9 cellular contexts compared by ENCODE assay signal in the genomic region with DNA sequence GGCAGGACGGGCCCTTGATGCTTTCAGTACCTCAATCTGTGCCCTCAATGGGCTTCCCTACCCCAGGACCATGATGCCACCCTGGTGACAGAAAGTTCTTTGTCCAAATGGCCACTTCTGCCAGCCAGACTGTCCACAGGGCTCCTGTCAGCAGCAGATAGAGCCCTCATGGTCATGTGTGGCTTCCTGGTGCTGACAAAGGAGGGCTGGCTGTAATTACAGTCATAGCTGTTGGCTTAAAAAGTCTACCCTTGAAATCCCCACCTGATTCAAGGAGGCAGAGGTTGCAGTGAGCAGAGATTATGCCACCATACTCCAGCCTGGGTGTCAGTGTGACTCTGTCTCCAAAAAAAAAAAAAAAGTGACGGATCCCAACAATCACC. TPM values are rescaled to one million over a fixed set of nuclear protein-coding genes. Genes with fewer than 3 reads are reported as not detected.
A peak's percentile ranks its signal among the peaks of the same experiment; 100 is the strongest.
DNase-seq lines count a peak whose midpoint lies in the region; ATAC-seq, FAIRE-seq and TF ChIP-seq lines count a peak whose summit lies in the region.
"Had no signal": no experiment of that assay in that cellular context is flagged by ENCODE, and none has a peak within 500 bp of the region (broad histone marks: within the 10 kb centered on the region; RNA-seq: fewer than 3 reads in every experiment).

No MANE protein-coding gene starts in this region.

- FAIRE-seq in GM12891 (lab: Jason Lieb, UNC) (peak; percentile 28), H1 (lab: Jason Lieb, UNC) (no peak)

- POLR2A ChIA-PET in H1 (lab: Charles Lee; ENCODE audit: partially characterized antibody), result interaction anchor here (1.0 to 9.2 kb wide), 4 partner anchors 9 to 37 kb away, joined by 3 to 78 read pairs (median 6); partner anchors contain the start of gene UBB

- H3K27me3 ChIP-seq in H1 (replicated peaks in 1 of 4; ENCODE audit: control insufficient read depth in 3 of 4, extremely low read depth in 1 of 4, insufficient read depth in 3 of 4, low read length in 3 of 4), result no peaks in the 10 kb centered on the region
- no peaks in the 10 kb centered on the region for H3K27me3 ChIP-seq in smooth muscle cell (ENCODE audit: low read depth)
- H3K27me3 ChIP-seq in MG63, result no peaks in the 10 kb centered on the region

- H2AK5ac ChIP-seq in H1 (ENCODE audit: low read depth, low read length), result no peak overlapping the region

- H3K79me1 ChIP-seq in H1 (ENCODE audit: low read depth, low read length), result no peaks in the 10 kb centered on the region

- TF ChIP-seq EP300 in H1 (IDR thresholded peaks at IDR 0.05; ENCODE audit: borderline replicate concordance in 1 of 2, low read depth in 2 of 2, low read length in 2 of 2), result no peak

- no peak overlapping the region for H2AFZ ChIP-seq in H1 (ENCODE audit: low read length)
- no peak overlapping the region for H2AFZ ChIP-seq in smooth muscle cell (ENCODE audit: low read depth)

- no peak overlapping the region for H3K27ac ChIP-seq in H1 (ENCODE audit: low read depth, low read length)
- peak overlapping the region; percentile 99 for H3K27ac ChIP-seq in smooth muscle cell (ENCODE audit: low read depth)

- H4K91ac ChIP-seq in H1 (replicated peaks; ENCODE audit: insufficient read length, low read length), result no peak overlapping the region

- no peak overlapping the region for H4K8ac ChIP-seq in H1 (ENCODE audit: extremely low read depth, insufficient read depth, low read length)

- H3F3A ChIP-seq in smooth muscle cell (ENCODE audit: low read depth), result peaks cover 25% of the 10 kb centered on the region

- H4K5ac ChIP-seq in H1 (ENCODE audit: insufficient read length, low read depth, low read length), result no peak overlapping the region

- ATAC-seq in HG03097 (IDR thresholded peaks at IDR 0.05; ENCODE audit: low FRiP score, unreplicated experiment), result no peak

- CTCF ChIA-PET in H1 (lab: Charles Lee; ENCODE audit: partially characterized antibody), result interaction anchor here (1.1 to 6.2 kb wide), 3 partner anchors 10 to 40 kb away, joined by 5 to 53 read pairs (median 10); no protein-coding TSS in a partner anchor

- TF ChIP-seq RAD21 in H1 (IDR thresholded peaks at IDR 0.05 in 1 of 2, conservative IDR thresholded peaks at IDR 0.05 in 1 of 2; ENCODE audit: low read depth in 2 of 2, low read length in 2 of 2), result no peak

- TF ChIP-seq CTCF in H1 (IDR thresholded peaks at IDR 0.05; ENCODE audit: control extremely low read depth in 1 of 3, insufficient read depth in 1 of 3, low read depth in 1 of 3, low read length in 3 of 3) (no peak), smooth muscle cell (IDR thresholded peaks at IDR 0.05; ENCODE audit: borderline replicate concordance, insufficient read depth, poor library complexity, severe bottlenecking) (no peak)

- peak overlapping the region; percentile 29; the same call in 1 of the 2 replicates for H2BK15ac ChIP-seq in H1 (ENCODE audit: low read length)

- no peaks in the 10 kb centered on the region for H3K23me2 ChIP-seq in H1 (ENCODE audit: low read depth, low read length)

- H3K9me3 ChIP-seq in H1 (ENCODE audit: insufficient read depth in 2 of 2, low read depth in 1 of 2, low read length in 1 of 2), result no peaks in the 10 kb centered on the region
- H3K9me3 ChIP-seq in smooth muscle cell (replicated peaks; ENCODE audit: low read depth), result no peaks in the 10 kb centered on the region
- H3K9me3 ChIP-seq in MG63, result no peaks in the 10 kb centered on the region

- DNase-seq in GM12891 (ENCODE audit: insufficient read length, low spot score), result no peak
- peak; percentile 45 for DNase-seq in RPMI7951 (ENCODE audit: low read depth)
- DNase-seq in H1 (ENCODE audit: low read depth in 1 of 2, low spot score in 2 of 2), result no peak
- no peak for DNase-seq in smooth muscle cell (lab: John Stamatoyannopoulos, UW; ENCODE audit: unreplicated experiment)
- no peak for DNase-seq in stimulated activated CD4-positive, alpha-beta T cell treated with anti-CD3 and anti-CD28 coated beads, Interleukin-12 subunit alpha, Interleukin-12 subunit beta, amount 100 ng/mL, for 4 hours
- DNase-seq in MG63, result no peak
- no peak for DNase-seq in NCI-H446 treated with DMSO at 0.1 percent for 48 hours (lab: John Stamatoyannopoulos, UW)
- DNase-seq: KG1 had no signal

- H3K14ac ChIP-seq in H1 (ENCODE audit: insufficient read length), result no peak overlapping the region

- H3K4me2 ChIP-seq in H1 (ENCODE audit: insufficient read depth in 1 of 2, low read depth in 2 of 2, low read length in 2 of 2) (no peak overlapping the region), smooth muscle cell (peak overlapping the region; percentile 79)

- H3K18ac ChIP-seq in H1 (ENCODE audit: extremely low read depth, low read length), result no peak overlapping the region

- H3K56ac ChIP-seq in H1 (replicated peaks; ENCODE audit: insufficient read length, low read depth, low read length), result no peak overlapping the region

- no peak overlapping the region for H2BK5ac ChIP-seq in H1 (ENCODE audit: low read depth, low read length)

- H3K4me1 ChIP-seq in H1 (replicated peaks in 1 of 4; ENCODE audit: control insufficient read depth in 3 of 4, insufficient read depth in 4 of 4, low read length in 3 of 4) (peaks cover 0 to 12% (median 5%) of the 10 kb centered on the region in 4 experiments; a peak in 6 of 7 replicates), smooth muscle cell (ENCODE audit: low read depth) (peaks cover 17% of the 10 kb centered on the region)

- WGBS in H1 (ENCODE audit: extremely low coverage in 1 of 2, insufficient coverage in 1 of 2, insufficient read length in 1 of 2, insufficient replicate concordance in 2 of 2, low coverage in 1 of 2, low lambda C conversion rate in 2 of 2, missing lambda C conversion rate in 1 of 2), 2 experiments, result 67% methylated on average over 1 of the region's 2 CpGs; no CpG with 5 or more reads in 1 of the 2 experiments
- 43% methylated on average over 2 of the region's 2 CpGs for WGBS in smooth muscle cell (ENCODE audit: low lambda C conversion rate)

- TF ChIP-seq POLR2A in GM12891 (IDR thresholded peaks at IDR 0.05; ENCODE audit: low read depth, low read length) (no peak), H1 (IDR thresholded peaks at IDR 0.05; ENCODE audit: control extremely low read depth in 1 of 2, low read depth in 2 of 2, low read length in 2 of 2) (no peak)

- H2BK20ac ChIP-seq in H1 (ENCODE audit: low read length), result no peak overlapping the region

- no peak overlapping the region for H3K4me3 ChIP-seq in H1 (ENCODE audit: extremely low read depth in 1 of 4, insufficient read depth in 2 of 4, low read depth in 3 of 4, low read length in 4 of 4)
- H3K4me3 ChIP-seq in smooth muscle cell, result no peak overlapping the region
- no peak overlapping the region for H3K4me3 ChIP-seq in MG63

- H2BK12ac ChIP-seq in H1 (ENCODE audit: low read depth, low read length), result no peak overlapping the region

- H3K36me3 ChIP-seq in H1 (ENCODE audit: control insufficient read depth in 2 of 4, insufficient read depth in 4 of 4, low read length in 3 of 4) (no peaks in the 10 kb centered on the region), smooth muscle cell (ENCODE audit: low read depth) (no peaks in the 10 kb centered on the region), MG63 (no peaks in the 10 kb centered on the region)

- no peak overlapping the region for H3K9ac ChIP-seq in H1 (replicated peaks in 1 of 4; ENCODE audit: extremely low read depth in 1 of 4, low read depth in 3 of 4, low read length in 3 of 4)
- peak overlapping the region; percentile 65 for H3K9ac ChIP-seq in smooth muscle cell (ENCODE audit: low read depth)

- H3K4ac ChIP-seq in H1 (replicated peaks; ENCODE audit: insufficient read length, low read depth, low read length), result no peak overlapping the region

- no peaks in the 10 kb centered on the region for H3K79me2 ChIP-seq in H1 (ENCODE audit: control insufficient read depth in 1 of 2, insufficient read depth in 2 of 2, low read length in 2 of 2)
- H3K79me2 ChIP-seq in smooth muscle cell (ENCODE audit: low read depth), result peaks cover 14% of the 10 kb centered on the region

- no peaks in the 10 kb centered on the region for H4K20me1 ChIP-seq in H1 (replicated peaks in 1 of 2; ENCODE audit: control insufficient read depth in 1 of 2, insufficient read depth in 2 of 2, low read length in 2 of 2)
- no peaks in the 10 kb centered on the region for H4K20me1 ChIP-seq in smooth muscle cell (ENCODE audit: low read depth)

- no peak overlapping the region for H3K23ac ChIP-seq in H1 (ENCODE audit: insufficient read length)

- no peak overlapping the region for H2BK120ac ChIP-seq in H1 (replicated peaks; ENCODE audit: low read depth, low read length)

TF ChIP-seq in H1, 55 proteins besides CTCF, POLR2A, EP300 and RAD21 (continues in another document):
- TF ChIP-seq FOSL1 (IDR thresholded peaks at IDR 0.05; ENCODE audit: insufficient read depth, low read depth, low read length), result no peak

RNA-seq across cellular contexts. Expression of gene TRPV2, which starts 3.3 kb away (rescaled TPM):
- 49.5 TPM for polyA plus RNA-seq in GM12891 (2012; ENCODE audit: low read depth, missing spikeins)
- 123 and 130 TPM in 2 replicates for total RNA-seq in RPMI7951 (2014; rRNA removed; shearing (Covaris generic))
- 1.6 and 2.1 TPM in 2 replicates for total RNA-seq in H1 (2021; fragmentation: NEBNext Ultra II Directional; extraction: Animal tissue kit (Norgen Biotek cat#: 25700))
- polyA plus RNA-seq in H1 (2011; rRNA removed) (1.7 and 1.8 TPM in 2 replicates), smooth muscle cell (65.6 and 92.9 TPM in 2 replicates)
- polyA plus RNA-seq in H1 (2011; cell fraction: cytosol; rRNA removed), result 2.5 TPM
- 4.0 TPM for polyA plus RNA-seq in H1 (2011; cell fraction: nucleus; rRNA removed)
- polyA plus RNA-seq in H1 (2012, experiment 1 of 2), result 0.87 to 3.4 TPM (median 2.7 TPM) in 4 replicates
- polyA plus RNA-seq in H1 (2012, experiment 2 of 2), result 1.2 TPM
- polyA plus RNA-seq in H1 (2013, experiment 1 of 2), result 3.7 TPM
- 3.3 TPM for polyA plus RNA-seq in H1 (2013, experiment 2 of 2)
- polyA minus RNA-seq in H1 (2011; rRNA and poly(A)+ RNA removed), result 2.0 and 2.6 TPM in 2 replicates
- 2.1 TPM for polyA minus RNA-seq in H1 (2011; cell fraction: cytosol; rRNA and poly(A)+ RNA removed)
- 1.1 TPM for polyA minus RNA-seq in H1 (2011; cell fraction: nucleus; rRNA and poly(A)+ RNA removed)
- 51.4 and 58.0 TPM in 2 replicates for total RNA-seq in smooth muscle cell
- total RNA-seq in MG63 (2014; rRNA removed; shearing (Covaris generic); ENCODE audit: low replicate concordance), result 0.05 and 0.30 TPM in 2 replicates

RNA-seq across cellular contexts. Expression of gene UBB, which starts 37.8 kb away (rescaled TPM):
- polyA plus RNA-seq in GM12891 (2012; ENCODE audit: low read depth, missing spikeins), result 1,983 TPM
- total RNA-seq in RPMI7951 (2014; rRNA removed; shearing (Covaris generic)), result 2,073 and 2,186 TPM in 2 replicates
- 1,585 and 1,597 TPM in 2 replicates for total RNA-seq in H1 (2021; fragmentation: NEBNext Ultra II Directional; extraction: Animal tissue kit (Norgen Biotek cat#: 25700))
- 1,439 and 1,605 TPM in 2 replicates for polyA plus RNA-seq in H1 (2011; rRNA removed)
- 2,021 TPM for polyA plus RNA-seq in H1 (2011; cell fraction: cytosol; rRNA removed)
- 1,851 TPM for polyA plus RNA-seq in H1 (2011; cell fraction: nucleus; rRNA removed)
- 2,168 to 2,404 TPM (median 2,303 TPM) in 4 replicates for polyA plus RNA-seq in H1 (2012, experiment 1 of 2)
- 694 TPM for polyA plus RNA-seq in H1 (2012, experiment 2 of 2)
- polyA plus RNA-seq in H1 (2013, experiment 1 of 2), result 1,954 TPM
- polyA plus RNA-seq in H1 (2013, experiment 2 of 2), result 1,995 TPM
- polyA minus RNA-seq in H1 (2011; rRNA and poly(A)+ RNA removed), result 1,078 and 1,386 TPM in 2 replicates
- polyA minus RNA-seq in H1 (2011; cell fraction: cytosol; rRNA and poly(A)+ RNA removed), result 722 TPM
- 522 TPM for polyA minus RNA-seq in H1 (2011; cell fraction: nucleus; rRNA and poly(A)+ RNA removed)
- 1,100 and 1,184 TPM in 2 replicates for total RNA-seq in smooth muscle cell
- 2,038 and 2,323 TPM in 2 replicates for polyA plus RNA-seq in smooth muscle cell
- 957 and 1,097 TPM in 2 replicates for total RNA-seq in MG63 (2014; rRNA removed; shearing (Covaris generic); ENCODE audit: low replicate concordance)

Comparison
In these comparisons a context has a peak if more than half of its experiments do, and no peak if none do; other contexts are left out.
1. RNA of gene TRPV2, which starts 3.3 kb away (total RNA-seq): 123 to 130 TPM in RPMI7951 and 51.4 to 58.0 TPM in smooth muscle cell; 1.6 to 2.1 TPM in H1 and 0.05 to 0.30 TPM in MG63; every median in the first group is over 10 times any median in the second.